ENCODE assay signal across 12 cellular contexts in the genomic region with DNA sequence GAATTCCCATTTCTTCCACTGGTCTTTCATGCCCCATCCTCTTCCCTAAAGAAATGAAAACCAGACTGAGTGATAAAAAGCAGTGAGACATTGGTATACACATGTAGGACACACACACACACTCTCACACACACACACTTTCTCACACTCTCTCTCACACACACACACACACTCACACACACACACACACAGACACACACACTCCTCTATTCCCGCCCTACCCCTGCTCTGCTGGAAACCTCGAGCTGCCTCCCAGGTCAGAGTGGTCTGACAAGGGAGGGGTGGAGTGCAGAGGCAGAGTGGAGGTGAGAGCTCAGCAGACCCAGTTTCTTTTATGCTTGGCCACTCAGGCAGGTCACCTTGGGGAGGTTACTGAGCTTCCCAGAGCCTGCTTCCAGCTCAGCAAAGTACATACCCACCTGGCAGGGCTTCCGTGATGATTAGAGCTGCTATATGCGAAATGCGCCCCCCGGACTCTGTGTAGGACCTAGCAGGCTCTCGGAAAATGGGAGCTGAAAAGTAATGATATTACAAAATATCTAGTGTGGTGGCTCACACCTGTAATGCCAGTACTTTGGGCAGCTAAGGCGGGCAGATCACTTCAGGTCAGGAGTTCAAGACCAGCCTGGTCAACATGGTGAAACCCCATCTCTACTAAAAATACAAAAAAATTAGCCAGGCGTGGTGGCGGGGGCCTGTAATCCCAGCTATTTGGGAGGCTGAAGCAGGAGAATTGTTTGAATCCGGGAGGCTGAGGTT. TPM values are rescaled to one million over a fixed set of nuclear protein-coding genes. Genes with fewer than 3 reads are reported as not detected.
DNase-seq lines count a peak whose midpoint lies in the region; ATAC-seq and TF ChIP-seq lines count a peak whose summit lies in the region.
"Had no signal": no experiment of that assay in that cellular context is flagged by ENCODE, and none has a peak within 500 bp of the region (broad histone marks: within the 10 kb centered on the region; RNA-seq: fewer than 3 reads in every experiment).

No MANE protein-coding gene starts in this region.

- CTCF ChIA-PET in activated naive CD4-positive, alpha-beta T cell treated with anti-CD3 and anti-CD28 coated beads, Interleukin-2, amount 10 ng/mL, durations not matched to agents 7 days and 5 days (lab: Charles Lee), result interaction anchor here (0.6 to 15.0 kb wide), 12 partner anchors 11 to 506 kb away, joined by 3 to 271 read pairs (median 26); partner anchors contain the start of genes GJD3 and TOP2A
- CTCF ChIA-PET in PC-9 (lab: Charles Lee), result interaction anchor here (0.7 to 1.9 kb wide), 3 partner anchors 26 to 114 kb away, joined by 5 to 11 read pairs (median 8); no protein-coding TSS in a partner anchor

- H3K4me2 ChIP-seq in PC-9, result no peak overlapping the region

- peak overlapping the region; percentile 81 for H3K27ac Mint-ChIP-seq in activated naive CD4-positive, alpha-beta T cell treated with anti-CD3 and anti-CD28 coated beads, Interleukin-2, amount 10 ng/mL, durations not matched to agents 7 days and 5 days
- peak overlapping the region; percentile 50 for H3K27ac Mint-ChIP-seq in activated naive CD8-positive, alpha-beta T cell treated with anti-CD3 and anti-CD28 coated beads for 36 hours

- no peaks in the 10 kb centered on the region for H3K9me3 Mint-ChIP-seq in activated naive CD4-positive, alpha-beta T cell treated with anti-CD3 and anti-CD28 coated beads, Interleukin-2, amount 10 ng/mL, durations not matched to agents 7 days and 5 days
- H3K9me3 Mint-ChIP-seq in activated naive CD8-positive, alpha-beta T cell treated with anti-CD3 and anti-CD28 coated beads for 36 hours, result no peaks in the 10 kb centered on the region

- peaks cover 20% of the 10 kb centered on the region for H3K27me3 Mint-ChIP-seq in activated naive CD4-positive, alpha-beta T cell treated with anti-CD3 and anti-CD28 coated beads, Interleukin-2, amount 10 ng/mL, durations not matched to agents 7 days and 5 days
- no peaks in the 10 kb centered on the region for H3K27me3 Mint-ChIP-seq in activated naive CD8-positive, alpha-beta T cell treated with anti-CD3 and anti-CD28 coated beads for 36 hours

- H3K9me3 ChIP-seq in left lung, result no peaks in the 10 kb centered on the region
- no peaks in the 10 kb centered on the region for H3K9me3 ChIP-seq in subcutaneous abdominal adipose tissue (ENCODE audit: control insufficient read depth in 5 of 5, low read length in 5 of 5)
- no peaks in the 10 kb centered on the region for H3K9me3 ChIP-seq in PC-9 (ENCODE audit: insufficient read depth, low read depth)

- H3K27ac ChIP-seq in left lung (peak overlapping the region; percentile 76 to 86), subcutaneous abdominal adipose tissue (ENCODE audit: low read depth, low read length) (peak overlapping the region; percentile 18), PC-9 (no peak overlapping the region)
- H3K27ac ChIP-seq: C4-2B had no signal

- no peak overlapping the region for H3K4me3 Mint-ChIP-seq in activated naive CD4-positive, alpha-beta T cell treated with anti-CD3 and anti-CD28 coated beads, Interleukin-2, amount 10 ng/mL, durations not matched to agents 7 days and 5 days
- H3K4me3 Mint-ChIP-seq in activated naive CD8-positive, alpha-beta T cell treated with anti-CD3 and anti-CD28 coated beads for 36 hours, result no peak overlapping the region

- H3K36me3 Mint-ChIP-seq in activated naive CD4-positive, alpha-beta T cell treated with anti-CD3 and anti-CD28 coated beads, Interleukin-2, amount 10 ng/mL, durations not matched to agents 7 days and 5 days, result peaks cover 22% of the 10 kb centered on the region
- H3K36me3 Mint-ChIP-seq in activated naive CD8-positive, alpha-beta T cell treated with anti-CD3 and anti-CD28 coated beads for 36 hours, result peaks cover 6% of the 10 kb centered on the region

- H2AFZ ChIP-seq in PC-9, result no peak overlapping the region

- H3K36me3 ChIP-seq in left lung (no peaks in the 10 kb centered on the region), subcutaneous abdominal adipose tissue (ENCODE audit: control insufficient read depth in 5 of 5, insufficient read depth in 5 of 5, low read length in 5 of 5) (no peaks in the 10 kb centered on the region), PC-9 (ENCODE audit: low read depth) (no peaks in the 10 kb centered on the region)

- POLR2A ChIA-PET in PC-9 (lab: Charles Lee; ENCODE audit: unreplicated experiment), result interaction anchor here (0.6 to 0.7 kb wide), 3 partner anchors 15 to 230 kb away, joined by 3 to 17 read pairs (median 3); no protein-coding TSS in a partner anchor

- H3K4me3 ChIP-seq in left lung (no peak overlapping the region), subcutaneous abdominal adipose tissue (ENCODE audit: low read depth in 1 of 5, low read length in 5 of 5) (no peak overlapping the region), PC-9 (no peak overlapping the region)

- no peak for DNase-seq in activated naive CD4-positive, alpha-beta T cell treated with anti-CD3 and anti-CD28 coated beads, Interleukin-2, amount 10 ng/mL, durations not matched to agents 7 days and 5 days
- DNase-seq in activated naive CD4-positive, alpha-beta T cell treated with Interleukin-2 at 50 U/mL for 16 hours, result no peak
- no peak for DNase-seq in activated naive CD8-positive, alpha-beta T cell treated with anti-CD3 and anti-CD28 coated beads for 36 hours
- no peak for DNase-seq in left lung
- DNase-seq in DMS153 (lab: John Stamatoyannopoulos, UW), result no peak
- DNase-seq in PC-9, result no peak
- DNase-seq: NCI-H526 treated with DMSO at 0.1 percent for 48 hours had no signal

- H3K9me2 ChIP-seq in PC-9 (ENCODE audit: insufficient read depth), result no peaks in the 10 kb centered on the region

- peak; percentile 10 for ATAC-seq in left lung
- no peak for ATAC-seq in GM18873 (IDR thresholded peaks at IDR 0.05; ENCODE audit: low FRiP score, unreplicated experiment)

- TF ChIP-seq CTCF in left lung (IDR thresholded peaks at IDR 0.05), result no peak
- TF ChIP-seq CTCF in PC-9 (conservative IDR thresholded peaks at IDR 0.05), result no peak

- H3K27me3 ChIP-seq in left lung (no peaks in the 10 kb centered on the region), subcutaneous abdominal adipose tissue (ENCODE audit: control insufficient read depth in 5 of 5, insufficient read depth in 4 of 5, low read length in 5 of 5) (no peaks in the 10 kb centered on the region), PC-9 (ENCODE audit: insufficient read depth, low read depth) (no peaks in the 10 kb centered on the region)

- H3K9ac ChIP-seq in subcutaneous abdominal adipose tissue (ENCODE audit: low read length in 5 of 5), result peak overlapping the region in 2 of 5 donors; percentile 16 to 31

- no peaks in the 10 kb centered on the region for H3K79me2 ChIP-seq in PC-9 (ENCODE audit: low read depth)

- no TSS peak for BruUV-seq in PC-9 (replicated peaks; lab: Mats Ljungman, UMichigan)

- H3F3A ChIP-seq in PC-9 (ENCODE audit: insufficient read depth, low read depth), result peaks cover 30% of the 10 kb centered on the region; the same call in 1 of the 2 replicates

- H3K4me1 ChIP-seq in left lung, result peaks cover 36 to 63% of the 10 kb centered on the region in 2 donors
- H3K4me1 ChIP-seq in subcutaneous abdominal adipose tissue (ENCODE audit: control insufficient read depth in 5 of 5, insufficient read depth in 5 of 5, low read length in 5 of 5), result peaks cover 29 to 73% (median 61%) of the 10 kb centered on the region in 5 donors
- H3K4me1 ChIP-seq in PC-9 (replicated peaks; ENCODE audit: insufficient read depth), result peaks cover 34% of the 10 kb centered on the region

- intact Hi-C loops in left lung (cut with DNase I), result loop anchor here in 1 of 2 donors (5.0 kb wide), 2 partner anchors 92 to 172 kb away; partner anchors contain the start of genes GJD3 and IGFBP4
- intact Hi-C loops in PC-9 (cut with micrococcal nuclease; ENCODE audit: unreplicated experiment), result loop anchor here (5.0 kb wide), 1 partner anchor 232 kb away; no protein-coding TSS in a partner anchor

- H4K20me1 ChIP-seq in PC-9 (ENCODE audit: insufficient read depth), result no peaks in the 10 kb centered on the region

- H3K4me1 Mint-ChIP-seq in activated naive CD4-positive, alpha-beta T cell treated with anti-CD3 and anti-CD28 coated beads, Interleukin-2, amount 10 ng/mL, durations not matched to agents 7 days and 5 days, result peaks cover 96% of the 10 kb centered on the region
- peaks cover 85% of the 10 kb centered on the region for H3K4me1 Mint-ChIP-seq in activated naive CD8-positive, alpha-beta T cell treated with anti-CD3 and anti-CD28 coated beads for 36 hours

RNA-seq across cellular contexts. Expression of gene CCR7, which starts 30.7 kb away (rescaled TPM):
- total RNA-seq in activated naive CD8-positive, alpha-beta T cell treated with anti-CD3 and anti-CD28 coated beads for 36 hours, result 100 to 1,000 TPM; 260 to 274 TPM
- 1 to 10 TPM in 1 of 2 donors, under 1 TPM in 1; 0.35 to 1.6 TPM for total RNA-seq in left lung
- not detected in 2 replicates for total RNA-seq in PC-9 (2021)
- total RNA-seq: kidney epithelial cell had no signal

RNA-seq across cellular contexts. Expression of gene TNS4, which starts 33.2 kb away (rescaled TPM):
- total RNA-seq in activated naive CD8-positive, alpha-beta T cell treated with anti-CD3 and anti-CD28 coated beads for 36 hours, result 1 to 10 TPM; 7.3 to 7.6 TPM
- total RNA-seq in left lung (1 to 10 TPM in 1 of 2 donors, under 1 TPM in 1; 0.23 to 1.6 TPM), PC-9 (2021) (17.4 and 23.5 TPM in 2 replicates)
- total RNA-seq: kidney epithelial cell, subcutaneous adipose tissue had no signal

Comparison
In these comparisons a context has a peak if more than half of its experiments do, and no peak if none do; other contexts are left out.
1. RNA of gene CCR7, which starts 30.7 kb away (total RNA-seq): 260 to 274 TPM in activated naive CD8-positive, alpha-beta T cell treated with anti-CD3 and anti-CD28 coated beads for 36 hours; 0.35 to 1.6 TPM in left lung and not detected in PC-9; every median in the first group is over 10 times any median in the second.